ENCODE assay signal across 9 cellular contexts in genomic region chr18:67525328-67526110, GRCh38. TPM values are rescaled to one million over a fixed set of nuclear protein-coding genes. Genes with fewer than 3 reads are reported as not detected.
DNase-seq lines count a peak whose midpoint lies in the region; ATAC-seq, FAIRE-seq and TF ChIP-seq lines count a peak whose summit lies in the region.
"Had no signal": no experiment of that assay in that cellular context is flagged by ENCODE, and none has a peak within 500 bp of the region (broad histone marks: within the 10 kb centered on the region; RNA-seq: fewer than 3 reads in every experiment).

No MANE protein-coding gene starts in this region.

- peaks cover 7% of the 10 kb centered on the region for H3K4me1 ChIP-seq in astrocyte (ENCODE audit: insufficient read depth, low read length)
- H3K4me1 ChIP-seq in right cardiac atrium (ENCODE audit: control insufficient read depth, insufficient read depth, low read length) = no peaks in the 10 kb centered on the region
- no peaks in the 10 kb centered on the region for H3K4me1 ChIP-seq in spleen

- ATAC-seq in right cardiac atrium = peak; percentile 90 to 92
- ATAC-seq in HG03025 (IDR thresholded peaks at IDR 0.05; ENCODE audit: low FRiP score, unreplicated experiment) = no peak

- H3K9ac ChIP-seq in astrocyte (ENCODE audit: low read length) = peak overlapping the region; percentile 5

- peaks cover 17% of the 10 kb centered on the region for H3K4me1 Mint-ChIP-seq in astrocyte (ENCODE audit: low read depth, unreplicated experiment)

- H3K27me3 ChIP-seq in astrocyte (ENCODE audit: insufficient read depth, low read length) (no peaks in the 10 kb centered on the region), right cardiac atrium (ENCODE audit: control insufficient read depth, insufficient read depth) (no peaks in the 10 kb centered on the region), spleen (replicated peaks in 1 of 7) (peaks cover 0 to 21% (median 0%) of the 10 kb centered on the region in 7 donors)

- no peaks in the 10 kb centered on the region for H3K36me3 ChIP-seq in astrocyte (ENCODE audit: insufficient read depth, low read length)
- no peaks in the 10 kb centered on the region for H3K36me3 ChIP-seq in spleen

- peak; percentile 100 for FAIRE-seq in astrocyte (lab: Jason Lieb, UNC)

- no peaks in the 10 kb centered on the region for H3K9me3 Mint-ChIP-seq in astrocyte (ENCODE audit: unreplicated experiment)

- H3K4me3 ChIP-seq in astrocyte (ENCODE audit: insufficient read depth, low read depth, low read length) (no peak overlapping the region), right cardiac atrium (ENCODE audit: low read length) (no peak overlapping the region), retinal pigment epithelial cell (ENCODE audit: low read length) (no peak overlapping the region), spleen (no peak overlapping the region)

- peak overlapping the region; percentile 1 for H2AFZ ChIP-seq in astrocyte (ENCODE audit: low read depth, low read length)

- H3K79me2 ChIP-seq in astrocyte (ENCODE audit: insufficient read depth, low read length) = no peaks in the 10 kb centered on the region

- WGBS in right cardiac atrium = 31% methylated on average over 3 of the region's 3 CpGs
- 57 to 89% (median 83%) methylated on average over 3 of the region's 3 CpGs for WGBS in spleen, 5 donors

- H3K9me3 ChIP-seq in astrocyte (ENCODE audit: insufficient read depth, low read depth, low read length) = no peaks in the 10 kb centered on the region
- no peaks in the 10 kb centered on the region for H3K9me3 ChIP-seq in right cardiac atrium (ENCODE audit: control insufficient read depth, low read length)
- H3K9me3 ChIP-seq in spleen = no peaks in the 10 kb centered on the region

- H3K27ac Mint-ChIP-seq in astrocyte (ENCODE audit: unreplicated experiment) = peak overlapping the region; percentile 91

- no peak for TF ChIP-seq CTCF in astrocyte (IDR thresholded peaks at IDR 0.05; ENCODE audit: insufficient read depth, low read depth, low read length)
- TF ChIP-seq CTCF in retinal pigment epithelial cell (conservative IDR thresholded peaks at IDR 0.05; ENCODE audit: low read depth, low read length) = no peak
- no peak for TF ChIP-seq CTCF in spleen (IDR thresholded peaks at IDR 0.05 in 8 of 11, conservative IDR thresholded peaks at IDR 0.05 in 3 of 11)

- no peaks in the 10 kb centered on the region for H4K20me1 ChIP-seq in astrocyte (ENCODE audit: insufficient read depth, low read length)

- H3K4me3 Mint-ChIP-seq in astrocyte (ENCODE audit: unreplicated experiment) = no peak overlapping the region

- DNase-seq in GM04503 (ENCODE audit: low read depth) (peak; percentile 96), astrocyte (ENCODE audit: low read depth) (peak; percentile 98), right cardiac atrium (peak; percentile 54 to 72 (median 68)), retinal pigment epithelial cell (ENCODE audit: low read depth) (peak; percentile 97), NCI-H1436 (lab: John Stamatoyannopoulos, UW) (no peak), spleen (no peak), NCI-H748 (lab: John Stamatoyannopoulos, UW; ENCODE audit: unreplicated experiment) (no peak)
- DNase-seq: NCI-H2029 treated with DMSO at 0.1 percent for 48 hours had no signal

- no peak for TF ChIP-seq POLR2A in spleen (IDR thresholded peaks at IDR 0.05)

- intact Hi-C loops in right cardiac atrium (cut with DNase I) = no loop called here
- intact Hi-C loops in spleen (cut with DNase I; ENCODE audit: low total_unique reads) = no loop called here

- no peaks in the 10 kb centered on the region for H3K36me3 Mint-ChIP-seq in astrocyte (ENCODE audit: low read depth, unreplicated experiment)

- peak overlapping the region; percentile 58 for H3K27ac ChIP-seq in astrocyte (ENCODE audit: low read depth, low read length)
- H3K27ac ChIP-seq in right cardiac atrium (ENCODE audit: low read length) = no peak overlapping the region
- no peak overlapping the region for H3K27ac ChIP-seq in spleen

- H3K27me3 Mint-ChIP-seq in astrocyte (ENCODE audit: low read depth, unreplicated experiment) = no peaks in the 10 kb centered on the region

- peak overlapping the region; percentile 61 for H3K4me2 ChIP-seq in astrocyte (ENCODE audit: low read length)

RNA-seq across cellular contexts. Expression of gene DSEL, which starts 9.0 kb away (rescaled TPM):
- total RNA-seq in astrocyte = 15.9 and 16.5 TPM in 2 replicates
- total RNA-seq in right cardiac atrium = 1 to 10 TPM; 3.3 to 7.3 (median 5.3) TPM
- 1.5 TPM for polyA plus RNA-seq in right cardiac atrium
- total RNA-seq in spleen = 1 to 10 TPM; 3.0 to 8.0 (median 5.4) TPM
- polyA plus RNA-seq in spleen = under 1 TPM; 0.22 to 0.58 (median 0.36) TPM

Comparison
In these comparisons a context has a peak if more than half of its experiments do, and no peak if none do; other contexts are left out.
1. DNase-seq: peak in GM04503 (single experiment), astrocyte (single experiment), right cardiac atrium (3 of 3) and retinal pigment epithelial cell (single experiment); none in NCI-H1436 (single experiment), spleen (single experiment) and NCI-H748 (single experiment).